8 cellular contexts compared by ENCODE assay signal in the genomic region with DNA sequence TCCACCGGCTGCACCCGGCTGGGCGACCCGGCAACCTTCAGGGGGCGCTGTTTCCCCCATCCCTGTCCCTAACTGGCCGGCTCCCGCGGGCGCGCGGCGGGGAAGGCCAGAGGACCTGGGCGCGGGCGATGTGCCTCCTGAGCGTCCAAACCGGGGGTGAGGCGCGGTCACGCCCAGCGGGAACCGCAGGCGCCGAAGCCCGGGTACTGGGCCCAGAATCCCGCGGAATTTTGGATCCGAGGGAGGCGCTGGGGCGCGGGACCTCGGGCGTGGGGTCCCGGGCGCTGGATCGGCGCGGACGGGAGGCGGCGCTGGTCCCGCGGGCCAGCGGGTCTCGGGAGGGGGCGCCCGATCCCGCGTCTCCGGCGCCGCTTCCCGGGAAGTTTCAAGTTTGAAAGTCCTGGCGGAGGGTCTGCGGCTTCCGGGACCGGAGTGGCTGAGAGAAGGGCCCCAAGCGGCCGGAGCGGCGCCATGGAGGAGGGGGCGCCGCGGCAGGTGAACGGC. TPM values are rescaled to one million over a fixed set of nuclear protein-coding genes. Genes with fewer than 3 reads are reported as not detected.
A peak's percentile ranks its signal among the peaks of the same experiment; 100 is the strongest.
DNase-seq lines count a peak whose midpoint lies in the region; ATAC-seq and TF ChIP-seq lines count a peak whose summit lies in the region.

A gene (plus strand): TSS at position 59 of the 504 bp plus-strand sequence. CDS start 413 bp downstream, at position 472.

- no peak for TF ChIP-seq POLR2A in thyroid gland (IDR thresholded peaks at IDR 0.05)

- H3K27me3 Mint-ChIP-seq in IgD-negative memory B cell: no peaks in the 10 kb centered on the region
- no peaks in the 10 kb centered on the region for H3K27me3 Mint-ChIP-seq in activated naive CD4-positive, alpha-beta T cell treated with anti-CD3 and anti-CD28 coated beads for 36 hours (ENCODE audit: low read depth)
- H3K27me3 Mint-ChIP-seq in osteocyte (ENCODE audit: unreplicated experiment): no peaks in the 10 kb centered on the region

- H3K9me3 ChIP-seq in thyroid gland: no peaks in the 10 kb centered on the region

- peak within 1 kb of the TSS; percentile 75 to 83 (median 79) for H3K4me3 ChIP-seq in thyroid gland (replicated peaks in 1 of 3)

- intact Hi-C loops in activated naive CD4-positive, alpha-beta T cell treated with anti-CD3 and anti-CD28 coated beads for 36 hours (cut with micrococcal nuclease): loop anchor here (1.0 to 2.0 kb wide), 4 partner anchors 11 to 225 kb away; a partner anchor contains a TSS
- intact Hi-C loops in thyroid gland (cut with DNase I): no loop called here

- no peaks in the 10 kb centered on the region for H3K36me3 ChIP-seq in thyroid gland

- TF ChIP-seq CTCF in osteocyte (IDR thresholded peaks at IDR 0.05): peak; percentile 96
- TF ChIP-seq CTCF in thyroid gland (IDR thresholded peaks at IDR 0.05): peak; percentile 53 to 93 (median 79)

- peaks cover 0 to 9% of the 10 kb centered on the region in 2 donors for H3K4me1 ChIP-seq in thyroid gland

- peak within 1 kb of the TSS in 2 of 3 donors; percentile 53 to 94 for H3K27ac Mint-ChIP-seq in IgD-negative memory B cell
- peak within 1 kb of the TSS; percentile 19 for H3K27ac Mint-ChIP-seq in activated naive CD4-positive, alpha-beta T cell treated with anti-CD3 and anti-CD28 coated beads for 36 hours
- peak within 1 kb of the TSS; percentile 75 for H3K27ac Mint-ChIP-seq in osteocyte (ENCODE audit: unreplicated experiment)

- CTCF ChIA-PET in activated naive CD4-positive, alpha-beta T cell treated with anti-CD3 and anti-CD28 coated beads for 36 hours (lab: Charles Lee): interaction anchor here (0.7 to 1.2 kb wide), 5 partner anchors 10 to 22 kb away, joined by 3 to 18 read pairs (median 4); no protein-coding TSS in a partner anchor

- ATAC-seq in GM21423 (IDR thresholded peaks at IDR 0.05; ENCODE audit: unreplicated experiment): peak; percentile 70

- in situ Hi-C loops in SK-MEL-5 (cut with HindIII; ENCODE audit: low pct_unique_long_range_greater_than_20kb, low sequenced_read_pairs): no loop called here

- peaks cover 0 to 10% (median 4%) of the 10 kb centered on the region in 3 donors for H3K4me1 Mint-ChIP-seq in IgD-negative memory B cell
- peaks cover 13% of the 10 kb centered on the region for H3K4me1 Mint-ChIP-seq in activated naive CD4-positive, alpha-beta T cell treated with anti-CD3 and anti-CD28 coated beads for 36 hours (ENCODE audit: low read depth)
- peaks cover 13% of the 10 kb centered on the region for H3K4me1 Mint-ChIP-seq in osteocyte (ENCODE audit: unreplicated experiment)

- peak within 1 kb of the TSS; percentile 51 to 80 (median 78) for H3K27ac ChIP-seq in thyroid gland

- H3K4me3 Mint-ChIP-seq in IgD-negative memory B cell (peak within 1 kb of the TSS; percentile 79 to 97 (median 91)), osteocyte (ENCODE audit: unreplicated experiment) (peak within 1 kb of the TSS; percentile 80)
- H3K4me3 Mint-ChIP-seq in activated naive CD4-positive, alpha-beta T cell treated with anti-CD3 and anti-CD28 coated beads for 36 hours: peak within 1 kb of the TSS; percentile 84

- WGBS in thyroid gland, 2 donors: 0 to 1% methylated on average over 5 to 23 of the region's 65 CpGs

- no peaks in the 10 kb centered on the region for H3K9me3 Mint-ChIP-seq in IgD-negative memory B cell
- H3K9me3 Mint-ChIP-seq in activated naive CD4-positive, alpha-beta T cell treated with anti-CD3 and anti-CD28 coated beads for 36 hours: no peaks in the 10 kb centered on the region
- no peaks in the 10 kb centered on the region for H3K9me3 Mint-ChIP-seq in osteocyte (ENCODE audit: unreplicated experiment)

- DNase-seq in DMS153 (lab: John Stamatoyannopoulos, UW) (peak; percentile 61), SK-MEL-5 (ENCODE audit: low read depth, low spot score) (peak; percentile 86), glomerular endothelial cell (ENCODE audit: extremely low read depth, low read depth, low spot score) (no peak), osteocyte (ENCODE audit: extremely low spot score, unreplicated experiment) (peak; percentile 97), thyroid gland (peak; percentile 83 to 88)
- peak; percentile 91 for DNase-seq in activated naive CD4-positive, alpha-beta T cell treated with anti-CD3 and anti-CD28 coated beads for 36 hours

- H3K36me3 Mint-ChIP-seq in IgD-negative memory B cell (no peaks in the 10 kb centered on the region), osteocyte (ENCODE audit: unreplicated experiment) (no peaks in the 10 kb centered on the region)
- no peaks in the 10 kb centered on the region for H3K36me3 Mint-ChIP-seq in activated naive CD4-positive, alpha-beta T cell treated with anti-CD3 and anti-CD28 coated beads for 36 hours (ENCODE audit: low read depth)

- no peaks in the 10 kb centered on the region for H3K27me3 ChIP-seq in thyroid gland

RNA-seq across cellular contexts. Expression of the gene that starts here (rescaled TPM):
- 0.11 TPM for polyA plus RNA-seq in IgD-negative memory B cell
- total RNA-seq in SK-MEL-5 (2014; rRNA removed; shearing (Covaris generic)): 3.2 and 4.4 TPM in 2 replicates
- 6.3 and 8.1 TPM in 2 replicates for polyA plus RNA-seq in SK-MEL-5 (2015; cell fraction: cytosol; rRNA removed)
- 12.9 and 18.8 TPM in 2 replicates for polyA plus RNA-seq in SK-MEL-5 (2015; cell fraction: nucleus; rRNA removed)
- 1 to 10 TPM; 6.3 to 7.3 TPM for total RNA-seq in activated naive CD4-positive, alpha-beta T cell treated with anti-CD3 and anti-CD28 coated beads for 36 hours
- total RNA-seq in glomerular endothelial cell (14.8 and 16.9 TPM in 2 replicates), osteocyte (7.5 and 8.0 TPM in 2 replicates), thyroid gland (1 to 10 TPM; 4.4 to 7.6 (median 6.4) TPM)

Comparison
In these comparisons a context has a peak if more than half of its experiments do, and no peak if none do; other contexts are left out.
1. H3K27ac Mint-ChIP-seq: peak in every context shown above with its lines; median percentile 75 in osteocyte; 74 in IgD-negative memory B cell; 19 in activated naive CD4-positive, alpha-beta T cell treated with anti-CD3 and anti-CD28 coated beads for 36 hours.